In genomic region chr12:121749267-121749666, GRCh38 we compare ENCODE assay signal across 15 cellular contexts. TPM values are rescaled to one million over a fixed set of nuclear protein-coding genes. Genes with fewer than 3 reads are reported as not detected.
DNase-seq lines count a peak whose midpoint lies in the region; ATAC-seq and TF ChIP-seq lines count a peak whose summit lies in the region.
"Had no signal": no experiment of that assay in that cellular context is flagged by ENCODE, and none has a peak within 500 bp of the region (broad histone marks: within the 10 kb centered on the region; RNA-seq: fewer than 3 reads in every experiment).

No MANE protein-coding gene starts in this region.

- POLR2A ChIA-PET in activated CD4-positive, alpha-beta T cell treated with anti-CD3 and anti-CD28 coated beads for 36 hours (lab: Charles Lee): no interaction called here

- H3K36me3 ChIP-seq in HUES64 (ENCODE audit: insufficient read depth, low read length) (peaks cover 29% of the 10 kb centered on the region), osteoblast (ENCODE audit: insufficient read depth, low read length) (no peaks in the 10 kb centered on the region)

- H3K4me3 ChIP-seq in HUES64 (ENCODE audit: low read length) (no peak overlapping the region), osteoblast (ENCODE audit: insufficient read depth, low read length) (no peak overlapping the region)
- H3K4me3 ChIP-seq: testis had no signal

- H3K9me3 Mint-ChIP-seq in activated CD4-positive, alpha-beta T cell treated with anti-CD3 and anti-CD28 coated beads for 36 hours (ENCODE audit: low read depth): no peaks in the 10 kb centered on the region
- no peaks in the 10 kb centered on the region for H3K9me3 Mint-ChIP-seq in brain
- H3K9me3 Mint-ChIP-seq: natural killer cell had no signal

- no peak overlapping the region for H3K9ac ChIP-seq in HUES64 (ENCODE audit: low read depth, low read length)

- CTCF ChIA-PET in activated CD4-positive, alpha-beta T cell treated with anti-CD3 and anti-CD28 coated beads for 36 hours (lab: Charles Lee): interaction anchor here (0.7 kb wide), 1 partner anchor 138 kb away, joined by 5 read pairs; no protein-coding TSS in a partner anchor

- no peak for ATAC-seq in activated CD4-positive, alpha-beta T cell treated with anti-CD3 and anti-CD28 coated beads for 36 hours
- ATAC-seq in GM19328 (IDR thresholded peaks at IDR 0.05; ENCODE audit: unreplicated experiment) (no peak), T-helper 17 cell (no peak)

- peak overlapping the region; percentile 19; the same call in 1 of the 2 replicates for H3K27ac ChIP-seq in HUES64 (ENCODE audit: low read depth, low read length)
- peak overlapping the region; percentile 42 for H3K27ac ChIP-seq in osteoblast (ENCODE audit: low read depth, low read length)
- H3K27ac ChIP-seq: testis had no signal

- no peak overlapping the region for H3K4me2 ChIP-seq in osteoblast (ENCODE audit: insufficient read depth, low read length)

- intact Hi-C loops in activated CD4-positive, alpha-beta T cell treated with anti-CD3 and anti-CD28 coated beads for 36 hours (cut with DNase I, micrococcal nuclease): no loop called here

- no peaks in the 10 kb centered on the region for H3K27me3 ChIP-seq in HUES64 (ENCODE audit: insufficient read depth, low read length)
- H3K27me3 ChIP-seq in osteoblast (ENCODE audit: insufficient read depth, low read length): no peaks in the 10 kb centered on the region
- H3K27me3 ChIP-seq: testis had no signal

- no peaks in the 10 kb centered on the region for H3K4me1 ChIP-seq in HUES64 (ENCODE audit: insufficient read depth, low read length)
- peaks cover 4% of the 10 kb centered on the region for H3K4me1 ChIP-seq in osteoblast (ENCODE audit: insufficient read depth, low read length)

- no peak overlapping the region for H2AFZ ChIP-seq in osteoblast (ENCODE audit: low read length)

- no peak overlapping the region for H3K4me3 Mint-ChIP-seq in activated CD4-positive, alpha-beta T cell treated with anti-CD3 and anti-CD28 coated beads for 36 hours
- H3K4me3 Mint-ChIP-seq in brain: no peak overlapping the region
- no peak overlapping the region for H3K4me3 Mint-ChIP-seq in T-helper 17 cell
- H3K4me3 Mint-ChIP-seq: activated naive CD8-positive, alpha-beta T cell; natural killer cell had no signal

- TF ChIP-seq CTCF in brain (conservative IDR thresholded peaks at IDR 0.05) (no peak), osteoblast (IDR thresholded peaks at IDR 0.05; ENCODE audit: extremely low read depth, low read depth, low read length) (no peak)

- no peaks in the 10 kb centered on the region for H3K79me2 ChIP-seq in osteoblast (ENCODE audit: insufficient read depth, low read length)

- H3K27ac Mint-ChIP-seq in activated CD4-positive, alpha-beta T cell treated with anti-CD3 and anti-CD28 coated beads for 36 hours: peak overlapping the region; percentile 71
- H3K27ac Mint-ChIP-seq in brain: peak overlapping the region; percentile 46 to 97 (median 64)
- H3K27ac Mint-ChIP-seq in T-helper 17 cell: no peak overlapping the region

- peaks cover 11% of the 10 kb centered on the region for H3K36me3 Mint-ChIP-seq in activated CD4-positive, alpha-beta T cell treated with anti-CD3 and anti-CD28 coated beads for 36 hours (ENCODE audit: low read depth)
- H3K36me3 Mint-ChIP-seq in brain: peaks cover 21% of the 10 kb centered on the region
- no peaks in the 10 kb centered on the region for H3K36me3 Mint-ChIP-seq in T-helper 17 cell (ENCODE audit: low read depth)
- H3K36me3 Mint-ChIP-seq: natural killer cell had no signal

- WGBS in HUES64: 90% methylated on average over 10 of the region's 10 CpGs

- DNase-seq in activated CD4-positive, alpha-beta T cell treated with anti-CD3 and anti-CD28 coated beads for 36 hours: no peak
- no peak for DNase-seq in activated CD4-positive, alpha-beta T cell treated with anti-CD3 and anti-CD28 coated beads, Interleukin-2, amount 50 U/mL, for 48 hours
- DNase-seq in osteoblast (ENCODE audit: insufficient read length, low spot score, missing footprints) (no peak), T-helper 17 cell (no peak), HT-29 (ENCODE audit: low spot score) (no peak)
- DNase-seq: 8988T; natural killer cell; NCI-H1048; NCI-H748 treated with DMSO at 0.1 percent for 48 hours; stimulated activated CD4-positive, alpha-beta T cell treated with anti-CD3 and anti-CD28 coated beads, Interleukin-2, amount 100 ng/mL, for 24 hours had no signal

- H4K20me1 ChIP-seq in osteoblast (ENCODE audit: insufficient read depth, low read length): no peaks in the 10 kb centered on the region

- peaks cover 10% of the 10 kb centered on the region for H3K4me1 Mint-ChIP-seq in activated CD4-positive, alpha-beta T cell treated with anti-CD3 and anti-CD28 coated beads for 36 hours
- H3K4me1 Mint-ChIP-seq in brain (peaks cover 12% of the 10 kb centered on the region), T-helper 17 cell (peaks cover 3% of the 10 kb centered on the region)

- H3K27me3 Mint-ChIP-seq in activated CD4-positive, alpha-beta T cell treated with anti-CD3 and anti-CD28 coated beads for 36 hours: no peaks in the 10 kb centered on the region
- peaks cover 7% of the 10 kb centered on the region for H3K27me3 Mint-ChIP-seq in brain
- no peaks in the 10 kb centered on the region for H3K27me3 Mint-ChIP-seq in T-helper 17 cell
- H3K27me3 Mint-ChIP-seq: activated naive CD8-positive, alpha-beta T cell had no signal

- H3K9me3 ChIP-seq in HUES64 (ENCODE audit: insufficient read depth, low read depth, low read length) (no peaks in the 10 kb centered on the region), osteoblast (ENCODE audit: low read depth, low read length) (no peaks in the 10 kb centered on the region), T-helper 17 cell (ENCODE audit: control insufficient read depth, low read length, poor library complexity, severe bottlenecking) (no peaks in the 10 kb centered on the region)
- H3K9me3 ChIP-seq: testis had no signal

RNA-seq across cellular contexts. Expression of gene TMEM120B, which starts 36.7 kb away (rescaled TPM):
- total RNA-seq in activated CD4-positive, alpha-beta T cell treated with anti-CD3 and anti-CD28 coated beads for 36 hours: 10 to 100 TPM in 1 of 2 experiments, 1 to 10 TPM in 1; 8.8 to 11.7 TPM
- 10.7 TPM for polyA plus RNA-seq in HUES64 (2013, experiment 1 of 2)
- 11.7 TPM for polyA plus RNA-seq in HUES64 (2013, experiment 2 of 2)
- polyA plus RNA-seq in brain (ENCODE audit: insufficient read depth, low read depth, low replicate concordance): 3.7 TPM
- 8.3 TPM in 2 replicates for total RNA-seq in osteoblast
- total RNA-seq in T-helper 17 cell: 1 to 10 TPM; 6.9 to 7.0 TPM
- 9.6 and 13.2 TPM in 2 replicates for total RNA-seq in HT-29 (2014; rRNA removed; shearing (Covaris generic))

RNA-seq across cellular contexts. Expression of gene RHOF, which starts 44.2 kb away (rescaled TPM):
- total RNA-seq in activated CD4-positive, alpha-beta T cell treated with anti-CD3 and anti-CD28 coated beads for 36 hours: 100 to 1,000 TPM in 1 of 2 experiments, 10 to 100 TPM in 1; 100.0 to 105 TPM
- polyA plus RNA-seq in HUES64 (2013, experiment 1 of 2): 15.1 TPM
- 15.5 TPM for polyA plus RNA-seq in HUES64 (2013, experiment 2 of 2)
- polyA plus RNA-seq in brain (ENCODE audit: insufficient read depth, low read depth, low replicate concordance): 8.9 TPM
- total RNA-seq in osteoblast (6.2 and 8.3 TPM in 2 replicates), T-helper 17 cell (100 to 1,000 TPM; 121 to 122 TPM)
- 35.1 and 37.2 TPM in 2 replicates for total RNA-seq in HT-29 (2014; rRNA removed; shearing (Covaris generic))

RNA-seq across cellular contexts. Expression of gene SETD1B, which starts 54.5 kb away (rescaled TPM):
- total RNA-seq in activated CD4-positive, alpha-beta T cell treated with anti-CD3 and anti-CD28 coated beads for 36 hours: 10 to 100 TPM; 13.7 to 14.0 TPM
- polyA plus RNA-seq in HUES64 (2013, experiment 1 of 2): 8.4 TPM
- 8.3 TPM for polyA plus RNA-seq in HUES64 (2013, experiment 2 of 2)
- polyA plus RNA-seq in brain (ENCODE audit: insufficient read depth, low read depth, low replicate concordance): 7.1 TPM
- 5.0 and 5.8 TPM in 2 replicates for total RNA-seq in osteoblast
- 10 to 100 TPM; 54.5 to 64.1 TPM for total RNA-seq in T-helper 17 cell
- total RNA-seq in HT-29 (2014; rRNA removed; shearing (Covaris generic)): 7.2 and 7.7 TPM in 2 replicates
